Comparison of ENCODE assay signal across 15 cellular contexts in the genomic region with DNA sequence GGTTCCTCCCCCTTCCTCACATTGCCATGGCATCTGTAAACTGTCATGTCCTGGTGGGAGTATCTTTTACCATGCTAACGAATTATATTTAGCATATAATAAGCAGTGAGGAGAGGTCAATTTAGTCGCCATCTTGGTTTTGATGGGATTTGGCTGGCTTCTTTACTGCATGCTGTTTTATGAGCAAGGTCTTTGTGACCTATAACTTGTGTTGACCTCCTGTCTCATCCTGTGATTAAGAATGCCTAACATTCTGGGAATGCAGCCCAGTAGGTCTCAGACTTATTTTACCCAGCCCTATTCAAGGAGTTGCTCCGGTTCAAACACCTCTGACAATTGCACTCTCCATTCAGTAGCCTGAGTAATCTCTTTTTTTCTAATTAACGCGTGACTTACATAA. TPM values are rescaled to one million over a fixed set of nuclear protein-coding genes. Genes with fewer than 3 reads are reported as not detected.
DNase-seq lines count a peak whose midpoint lies in the region; ATAC-seq, FAIRE-seq and TF ChIP-seq lines count a peak whose summit lies in the region.
"Had no signal": no experiment of that assay in that cellular context is flagged by ENCODE, and none has a peak within 500 bp of the region (broad histone marks: within the 10 kb centered on the region; RNA-seq: fewer than 3 reads in every experiment).

No MANE protein-coding gene starts in this region.

- peak; percentile 36 for FAIRE-seq in H1 (lab: Jason Lieb, UNC)
- FAIRE-seq: endothelial cell of umbilical vein had no signal

- H3K9me3 ChIP-seq in ES-I3 (ENCODE audit: control insufficient read depth, insufficient read depth, low read length) (no peaks in the 10 kb centered on the region), H1 (ENCODE audit: insufficient read depth in 2 of 2, low read depth in 1 of 2, low read length in 1 of 2) (no peaks in the 10 kb centered on the region)
- H3K9me3 ChIP-seq: uterus had no signal

- H4K8ac ChIP-seq in H1 (ENCODE audit: extremely low read depth, insufficient read depth, low read length) = no peak overlapping the region

- H3K18ac ChIP-seq in H1 (ENCODE audit: extremely low read depth, low read length) = peak overlapping the region; percentile 44; the same call in 1 of the 2 replicates

- no peak overlapping the region; the same call in 1 of the 2 replicates for H2AFZ ChIP-seq in H1 (ENCODE audit: low read length)

- H3K27ac Mint-ChIP-seq in natural killer cell treated with Interleukin-12 subunit alpha and Interleukin-12 subunit beta and Interleukin-15 and Interleukin-18, amount 100 ng/mL, for 72 hours = no peak overlapping the region

- H3K79me1 ChIP-seq in H1 (ENCODE audit: low read depth, low read length) = no peaks in the 10 kb centered on the region

- H3K4me3 Mint-ChIP-seq in natural killer cell treated with Interleukin-12 subunit alpha and Interleukin-12 subunit beta and Interleukin-15 and Interleukin-18, amount 100 ng/mL, for 72 hours = peak overlapping the region; percentile 21
- H3K4me3 Mint-ChIP-seq: activated naive CD8-positive, alpha-beta T cell treated with anti-CD3 and anti-CD28 coated beads, Interleukin-2, amount 10 ng/mL, durations not matched to agents 7 days and 5 days had no signal

- no peak overlapping the region for H3K4ac ChIP-seq in H1 (replicated peaks; ENCODE audit: insufficient read length, low read depth, low read length)

- H3K9ac ChIP-seq in ES-I3 (ENCODE audit: low read depth, low read length) = peak overlapping the region; percentile 100; the same call in 1 of the 2 replicates
- H3K9ac ChIP-seq in H1 (replicated peaks in 1 of 4; ENCODE audit: extremely low read depth in 1 of 4, low read depth in 3 of 4, low read length in 3 of 4) = no peak overlapping the region

- peaks cover 10% of the 10 kb centered on the region for H3K4me1 ChIP-seq in ES-I3 (ENCODE audit: insufficient read depth, low read length)
- peaks cover 0 to 12% (median 6%) of the 10 kb centered on the region in 4 experiments; a peak in 4 of 7 replicates for H3K4me1 ChIP-seq in H1 (replicated peaks in 1 of 4; ENCODE audit: control insufficient read depth in 3 of 4, insufficient read depth in 4 of 4, low read length in 3 of 4)

- peak overlapping the region; percentile 71 to 79 for H3K4me2 ChIP-seq in H1 (ENCODE audit: insufficient read depth in 1 of 2, low read depth in 2 of 2, low read length in 2 of 2)

- peaks cover 10% of the 10 kb centered on the region; the same call in 1 of the 2 replicates for H3K23me2 ChIP-seq in H1 (ENCODE audit: low read depth, low read length)

- POLR2A ChIA-PET in H1 (lab: Charles Lee; ENCODE audit: partially characterized antibody) = interaction anchor here (5.0 to 15.4 kb wide), 2 partner anchors 10 to 34 kb away, joined by 63 to 711 read pairs; a partner anchor contains a TSS

- H2AK5ac ChIP-seq in H1 (ENCODE audit: low read depth, low read length) = no peak overlapping the region

- 34% methylated on average over 5 of the region's 5 CpGs; no CpG with 5 or more reads in 1 of the 2 experiments for WGBS in H1 (ENCODE audit: extremely low coverage in 1 of 2, insufficient coverage in 1 of 2, insufficient read length in 1 of 2, insufficient replicate concordance in 2 of 2, low coverage in 1 of 2, low lambda C conversion rate in 2 of 2, missing lambda C conversion rate in 1 of 2), 2 experiments

- peaks cover 0 to 3% of the 10 kb centered on the region in 2 experiments for H4K20me1 ChIP-seq in H1 (replicated peaks in 1 of 2; ENCODE audit: control insufficient read depth in 1 of 2, insufficient read depth in 2 of 2, low read length in 2 of 2)

- no peak for TF ChIP-seq CTCF in H1 (IDR thresholded peaks at IDR 0.05; ENCODE audit: control extremely low read depth in 1 of 3, insufficient read depth in 1 of 3, low read depth in 1 of 3, low read length in 3 of 3)

- H2BK12ac ChIP-seq in H1 (ENCODE audit: low read depth, low read length) = no peak overlapping the region

- no peak for TF ChIP-seq POLR2A in H1 (IDR thresholded peaks at IDR 0.05; ENCODE audit: control extremely low read depth in 1 of 2, low read depth in 2 of 2, low read length in 2 of 2)

- peak overlapping the region; percentile 83; the same call in 1 of the 2 replicates for H2BK5ac ChIP-seq in H1 (ENCODE audit: low read depth, low read length)

- TF ChIP-seq EP300 in H1 (IDR thresholded peaks at IDR 0.05; ENCODE audit: borderline replicate concordance in 1 of 2, low read depth in 2 of 2, low read length in 2 of 2) = no peak

- H3K79me2 ChIP-seq in H1 (ENCODE audit: control insufficient read depth in 1 of 2, insufficient read depth in 2 of 2, low read length in 2 of 2) = peaks cover 22 to 31% of the 10 kb centered on the region in 2 experiments

- H4K5ac ChIP-seq in H1 (ENCODE audit: insufficient read length, low read depth, low read length) = peak overlapping the region; percentile 34

- TF ChIP-seq RAD21 in H1 (IDR thresholded peaks at IDR 0.05 in 1 of 2, conservative IDR thresholded peaks at IDR 0.05 in 1 of 2; ENCODE audit: low read depth in 2 of 2, low read length in 2 of 2) = no peak

- H3K36me3 ChIP-seq in ES-I3 (ENCODE audit: insufficient read depth, low read length) = no peaks in the 10 kb centered on the region
- peaks cover 0 to 11% (median 1%) of the 10 kb centered on the region in 4 experiments; a peak in 2 of 8 replicates for H3K36me3 ChIP-seq in H1 (ENCODE audit: control insufficient read depth in 2 of 4, insufficient read depth in 4 of 4, low read length in 3 of 4)
- H3K36me3 ChIP-seq: uterus had no signal

- no peak for ATAC-seq in natural killer cell treated with Interleukin-12 subunit alpha and Interleukin-12 subunit beta and Interleukin-15 and Interleukin-18, amount 100 ng/mL, for 72 hours
- ATAC-seq in HG02840 (IDR thresholded peaks at IDR 0.05; ENCODE audit: low FRiP score, unreplicated experiment) (no peak), HG03095 (IDR thresholded peaks at IDR 0.05; ENCODE audit: unreplicated experiment) (no peak)

- H3K4me1 Mint-ChIP-seq in natural killer cell treated with Interleukin-12 subunit alpha and Interleukin-12 subunit beta and Interleukin-15 and Interleukin-18, amount 100 ng/mL, for 72 hours (ENCODE audit: low read depth in 2 of 2) = peaks cover 21 to 24% of the 10 kb centered on the region in 2 donors

- no peak overlapping the region for H2BK20ac ChIP-seq in H1 (ENCODE audit: low read length)

- no peaks in the 10 kb centered on the region for H3K27me3 ChIP-seq in H1 (replicated peaks in 1 of 4; ENCODE audit: control insufficient read depth in 3 of 4, extremely low read depth in 1 of 4, insufficient read depth in 3 of 4, low read length in 3 of 4)
- H3K27me3 ChIP-seq: uterus had no signal

- H2BK120ac ChIP-seq in H1 (replicated peaks; ENCODE audit: low read depth, low read length) = no peak overlapping the region

- CTCF ChIA-PET in H1 (lab: Charles Lee; ENCODE audit: partially characterized antibody) = no interaction called here

- no peak overlapping the region for H3K23ac ChIP-seq in H1 (ENCODE audit: insufficient read length)

- no peak overlapping the region for H2BK15ac ChIP-seq in H1 (ENCODE audit: low read length)

- no peak overlapping the region for H3K56ac ChIP-seq in H1 (replicated peaks; ENCODE audit: insufficient read length, low read depth, low read length)

- peaks cover 0 to 4% of the 10 kb centered on the region in 2 donors for H3K27me3 Mint-ChIP-seq in natural killer cell treated with Interleukin-12 subunit alpha and Interleukin-12 subunit beta and Interleukin-15 and Interleukin-18, amount 100 ng/mL, for 72 hours

- H3K14ac ChIP-seq in H1 (ENCODE audit: insufficient read length) = no peak overlapping the region

- DNase-seq in NCI-H226 (peak; percentile 51), H1 (ENCODE audit: low read depth in 1 of 2, low spot score in 2 of 2) (no peak), AG08396 (ENCODE audit: low spot score) (no peak), NCI-H1694 treated with DMSO at 0.1 percent for 48 hours (lab: John Stamatoyannopoulos, UW) (no peak)
- DNase-seq in natural killer cell treated with Interleukin-12 subunit alpha and Interleukin-12 subunit beta and Interleukin-15 and Interleukin-18, amount 100 ng/mL, for 72 hours (ENCODE audit: low spot score) = no peak
- DNase-seq: activated CD4-positive, alpha-beta T cell treated with anti-CD3 and anti-CD28 coated beads for 4 hours; activated naive CD8-positive, alpha-beta T cell treated with anti-CD3 and anti-CD28 coated beads, Interleukin-2, amount 10 ng/mL, durations not matched to agents 7 days and 5 days; DMS 273 treated with DMSO at 0.1 percent for 48 hours; NCI-H1930; RPMI8226; uterus had no signal

- peak overlapping the region; percentile 44; the same call in 1 of the 2 replicates for H3K27ac ChIP-seq in H1 (ENCODE audit: low read depth, low read length)
- H3K27ac ChIP-seq: uterus had no signal

- H3K9me3 Mint-ChIP-seq in natural killer cell treated with Interleukin-12 subunit alpha and Interleukin-12 subunit beta and Interleukin-15 and Interleukin-18, amount 100 ng/mL, for 72 hours = no peaks in the 10 kb centered on the region
- H3K9me3 Mint-ChIP-seq: activated naive CD8-positive, alpha-beta T cell treated with anti-CD3 and anti-CD28 coated beads, Interleukin-2, amount 10 ng/mL, durations not matched to agents 7 days and 5 days had no signal

- peaks cover 18% of the 10 kb centered on the region for H3K36me3 Mint-ChIP-seq in natural killer cell treated with Interleukin-12 subunit alpha and Interleukin-12 subunit beta and Interleukin-15 and Interleukin-18, amount 100 ng/mL, for 72 hours

- peak overlapping the region in 3 of 4 experiments; percentile 11 to 87 (median 42); a peak in 4 of 8 replicates for H3K4me3 ChIP-seq in H1 (ENCODE audit: extremely low read depth in 1 of 4, insufficient read depth in 2 of 4, low read depth in 3 of 4, low read length in 4 of 4)
- H3K4me3 ChIP-seq: uterus had no signal

- H4K91ac ChIP-seq in H1 (replicated peaks; ENCODE audit: insufficient read length, low read length) = no peak overlapping the region

RNA-seq across cellular contexts. Expression of a gene that starts 2.1 kb away (rescaled TPM):
- 811 and 816 TPM in 2 replicates for total RNA-seq in H1 (2021; fragmentation: NEBNext Ultra II Directional; extraction: Animal tissue kit (Norgen Biotek cat#: 25700))
- polyA plus RNA-seq in H1 (2011; rRNA removed) = 269 and 307 TPM in 2 replicates
- polyA plus RNA-seq in H1 (2011; cell fraction: cytosol; rRNA removed) = 530 TPM
- 680 TPM for polyA plus RNA-seq in H1 (2011; cell fraction: nucleus; rRNA removed)
- polyA plus RNA-seq in H1 (2012, experiment 1 of 2) = 514 to 624 TPM (median 554 TPM) in 4 replicates
- polyA plus RNA-seq in H1 (2012, experiment 2 of 2) = 45.7 TPM
- 453 TPM for polyA plus RNA-seq in H1 (2013, experiment 1 of 2)
- 431 TPM for polyA plus RNA-seq in H1 (2013, experiment 2 of 2)
- 939 and 1,134 TPM in 2 replicates for polyA minus RNA-seq in H1 (2011; rRNA and poly(A)+ RNA removed)
- 559 TPM for polyA minus RNA-seq in H1 (2011; cell fraction: cytosol; rRNA and poly(A)+ RNA removed)
- 516 TPM for polyA minus RNA-seq in H1 (2011; cell fraction: nucleus; rRNA and poly(A)+ RNA removed)
- 100 to 1,000 TPM; 340 to 372 TPM for total RNA-seq in natural killer cell treated with Interleukin-12 subunit alpha and Interleukin-12 subunit beta and Interleukin-15 and Interleukin-18, amount 100 ng/mL, for 72 hours

RNA-seq across cellular contexts. Expression of a gene that starts 45.7 kb away (rescaled TPM):
- total RNA-seq in H1 (2021; fragmentation: NEBNext Ultra II Directional; extraction: Animal tissue kit (Norgen Biotek cat#: 25700)) = 4.7 and 5.8 TPM in 2 replicates
- polyA plus RNA-seq in H1 (2011; rRNA removed) = 2.8 and 5.0 TPM in 2 replicates
- 1.7 TPM for polyA plus RNA-seq in H1 (2011; cell fraction: cytosol; rRNA removed)
- 25.7 TPM for polyA plus RNA-seq in H1 (2011; cell fraction: nucleus; rRNA removed)
- polyA plus RNA-seq in H1 (2012, experiment 1 of 2) = 4.3 to 6.2 TPM (median 4.8 TPM) in 4 replicates
- 2.5 TPM for polyA plus RNA-seq in H1 (2012, experiment 2 of 2)
- polyA plus RNA-seq in H1 (2013, experiment 1 of 2) = 3.7 TPM
- polyA plus RNA-seq in H1 (2013, experiment 2 of 2) = 3.4 TPM
- 1.7 and 2.8 TPM in 2 replicates for polyA minus RNA-seq in H1 (2011; rRNA and poly(A)+ RNA removed)
- polyA minus RNA-seq in H1 (2011; cell fraction: cytosol; rRNA and poly(A)+ RNA removed) = 10.8 TPM
- 10.6 TPM for polyA minus RNA-seq in H1 (2011; cell fraction: nucleus; rRNA and poly(A)+ RNA removed)
- total RNA-seq in natural killer cell treated with Interleukin-12 subunit alpha and Interleukin-12 subunit beta and Interleukin-15 and Interleukin-18, amount 100 ng/mL, for 72 hours = 1 to 10 TPM; 2.4 to 2.8 TPM

RNA-seq across cellular contexts. Expression of a gene that starts 55.3 kb away (rescaled TPM):
- 375 and 391 TPM in 2 replicates for total RNA-seq in H1 (2021; fragmentation: NEBNext Ultra II Directional; extraction: Animal tissue kit (Norgen Biotek cat#: 25700))
- 236 and 263 TPM in 2 replicates for polyA plus RNA-seq in H1 (2011; rRNA removed)
- 320 TPM for polyA plus RNA-seq in H1 (2011; cell fraction: cytosol; rRNA removed)
- 356 TPM for polyA plus RNA-seq in H1 (2011; cell fraction: nucleus; rRNA removed)
- 381 to 481 TPM (median 444 TPM) in 4 replicates for polyA plus RNA-seq in H1 (2012, experiment 1 of 2)
- 459 TPM for polyA plus RNA-seq in H1 (2012, experiment 2 of 2)
- 314 TPM for polyA plus RNA-seq in H1 (2013, experiment 1 of 2)
- 311 TPM for polyA plus RNA-seq in H1 (2013, experiment 2 of 2)
- polyA minus RNA-seq in H1 (2011; rRNA and poly(A)+ RNA removed) = 184 and 221 TPM in 2 replicates
- polyA minus RNA-seq in H1 (2011; cell fraction: cytosol; rRNA and poly(A)+ RNA removed) = 173 TPM
- 115 TPM for polyA minus RNA-seq in H1 (2011; cell fraction: nucleus; rRNA and poly(A)+ RNA removed)
- total RNA-seq in natural killer cell treated with Interleukin-12 subunit alpha and Interleukin-12 subunit beta and Interleukin-15 and Interleukin-18, amount 100 ng/mL, for 72 hours = under 1 TPM; 0.67 to 0.74 TPM

Comparison
In these comparisons a context has a peak if more than half of its experiments do, and no peak if none do; other contexts are left out.
1. RNA of a gene that starts 55.3 kb away (total RNA-seq): 375 to 391 TPM in H1; 0.67 to 0.74 TPM in natural killer cell treated with Interleukin-12 subunit alpha and Interleukin-12 subunit beta and Interleukin-15 and Interleukin-18, amount 100 ng/mL, for 72 hours; every median in the first group is over 100 times any median in the second.